ENCODE assay signal across 4 cellular contexts in genomic region chr1:95057361-95057760, GRCh38. TPM values are rescaled to one million over a fixed set of nuclear protein-coding genes. Genes with fewer than 3 reads are reported as not detected.
"Had no signal": no experiment of that assay in that cellular context is flagged by ENCODE, and none has a peak within 500 bp of the region (broad histone marks: within the 10 kb centered on the region; RNA-seq: fewer than 3 reads in every experiment).

No MANE protein-coding gene starts in this region.

- DNase-seq: GM23248, H9, HCEC 1CT, KBM-7 had no signal

RNA-seq across cellular contexts. Expression of gene TLCD4, which starts 59.8 kb away (rescaled TPM):
- total RNA-seq: GM23248 had no signal
